ENCODE assay signal across 8 cellular contexts in the genomic region with DNA sequence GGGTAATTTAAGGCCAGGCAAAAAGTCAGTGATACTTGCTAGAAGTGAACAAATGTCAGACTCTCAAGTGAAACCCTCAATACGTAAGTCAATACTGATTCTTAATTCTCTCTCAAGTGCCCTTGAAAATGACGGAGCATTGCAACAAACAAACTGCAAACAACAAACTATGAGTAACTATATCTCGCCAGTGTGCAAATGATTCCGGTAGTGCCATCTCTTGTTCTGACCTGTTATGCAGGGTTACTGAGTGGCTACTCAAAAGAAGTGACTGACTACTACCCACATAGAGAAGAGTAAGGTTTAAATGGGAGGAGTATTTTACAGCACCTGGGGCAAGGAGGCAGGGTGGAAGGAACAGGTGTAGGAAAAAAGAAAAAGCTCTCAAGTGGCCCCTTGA. TPM values are rescaled to one million over a fixed set of nuclear protein-coding genes. Genes with fewer than 3 reads are reported as not detected.
DNase-seq lines count a peak whose midpoint lies in the region; ATAC-seq, FAIRE-seq and TF ChIP-seq lines count a peak whose summit lies in the region.

No MANE protein-coding gene starts in this region.

- H3K18ac ChIP-seq in IMR-90 (ENCODE audit: low read depth, low read length): no peak overlapping the region

- no peaks in the 10 kb centered on the region for H3K36me3 ChIP-seq in A673 (ENCODE audit: insufficient read depth, low read length, poor library complexity, severe bottlenecking)
- H3K36me3 ChIP-seq in IMR-90 (ENCODE audit: control insufficient read depth, insufficient read depth, low read length): no peaks in the 10 kb centered on the region
- H3K36me3 ChIP-seq in astrocyte (ENCODE audit: insufficient read depth, low read length): no peaks in the 10 kb centered on the region

- H3K27me3 Mint-ChIP-seq in astrocyte (ENCODE audit: low read depth, unreplicated experiment) (no peaks in the 10 kb centered on the region), memory B cell (no peaks in the 10 kb centered on the region)

- intact Hi-C loops in A673 (cut with micrococcal nuclease; ENCODE audit: unreplicated experiment): loop anchor here (2.0 kb wide), 1 partner anchor 57 kb away; a partner anchor contains a TSS
- intact Hi-C loops in IMR-90 (cut with micrococcal nuclease): loop anchor here (10.0 kb wide), 1 partner anchor 321 kb away; no protein-coding TSS in a partner anchor

- H3K36me3 Mint-ChIP-seq in astrocyte (ENCODE audit: low read depth, unreplicated experiment) (no peaks in the 10 kb centered on the region), memory B cell (no peaks in the 10 kb centered on the region)

- 0 out of 2 replicates have a peak, but pooled peaks cover 4% of the 10 kb centered on the region for H3K9me1 ChIP-seq in IMR-90 (ENCODE audit: insufficient read depth, low read length)

- H3K4me2 ChIP-seq in IMR-90 (ENCODE audit: low read depth, low read length) (peak overlapping the region; percentile 97), astrocyte (ENCODE audit: low read length) (peak overlapping the region; percentile 94)

- H4K5ac ChIP-seq in IMR-90 (ENCODE audit: low read depth, low read length): no peak overlapping the region

- WGBS in IMR-90 (ENCODE audit: extremely low coverage in 2 of 2, insufficient read length in 1 of 2), 2 experiments: no CpG with 5 or more reads among the region's 4 CpGs

- TF ChIP-seq POLR2A in IMR-90 (IDR thresholded peaks at IDR 0.05; ENCODE audit: low read depth, low read length): no peak; the same call in 1 of the 2 replicates

- H3K9ac ChIP-seq in IMR-90 (ENCODE audit: low read depth, low read length) (no peak overlapping the region), astrocyte (ENCODE audit: low read length) (peak overlapping the region; percentile 96)

- dilution Hi-C loops in IMR-90 (cut with HindIII; ENCODE audit: low sequenced_read_pairs, unreplicated experiment): no loop called here

- H2BK120ac ChIP-seq in IMR-90 (ENCODE audit: low read depth, low read length): no peak overlapping the region

- no peak overlapping the region for H2AK9ac ChIP-seq in IMR-90 (replicated peaks; ENCODE audit: low read depth, low read length, poor library complexity)

- H3K27me3 ChIP-seq in A673 (replicated peaks; ENCODE audit: insufficient read depth, low read depth, low read length, poor library complexity): no peaks in the 10 kb centered on the region
- no peaks in the 10 kb centered on the region for H3K27me3 ChIP-seq in IMR-90 (ENCODE audit: control insufficient read depth, insufficient read depth, low read length)
- H3K27me3 ChIP-seq in astrocyte (ENCODE audit: insufficient read depth, low read length): no peaks in the 10 kb centered on the region

- no peak for ATAC-seq in IMR-90 (ENCODE audit: low read depth)
- ATAC-seq in memory B cell (ENCODE audit: low read depth): no peak
- no peak for ATAC-seq in HG02840 (IDR thresholded peaks at IDR 0.05; ENCODE audit: low FRiP score, unreplicated experiment)
- no peak for ATAC-seq in HG03108 (IDR thresholded peaks at IDR 0.05; ENCODE audit: unreplicated experiment)

- no peaks in the 10 kb centered on the region for H3K9me3 Mint-ChIP-seq in astrocyte (ENCODE audit: unreplicated experiment)
- no peaks in the 10 kb centered on the region for H3K9me3 Mint-ChIP-seq in memory B cell

- H3K4me3 Mint-ChIP-seq in astrocyte (ENCODE audit: unreplicated experiment): peak overlapping the region; percentile 95
- peak overlapping the region; percentile 91 for H3K4me3 Mint-ChIP-seq in memory B cell

- H3K9me3 ChIP-seq in A673 (ENCODE audit: low read depth, low read length, poor library complexity, severe bottlenecking) (no peaks in the 10 kb centered on the region), IMR-90 (ENCODE audit: control insufficient read depth, insufficient read depth, low read length) (no peaks in the 10 kb centered on the region), astrocyte (ENCODE audit: insufficient read depth, low read depth, low read length) (no peaks in the 10 kb centered on the region)

- H4K8ac ChIP-seq in IMR-90 (ENCODE audit: low read depth in 2 of 2, low read length in 2 of 2): no peak overlapping the region

- H3K27ac Mint-ChIP-seq in astrocyte (ENCODE audit: unreplicated experiment) (peak overlapping the region; percentile 48), memory B cell (no peak overlapping the region)

- H3K14ac ChIP-seq in IMR-90 (replicated peaks; ENCODE audit: low read depth, low read length): no peak overlapping the region

- in situ Hi-C loops in IMR-90 (cut with MboI; ENCODE audit: low sequenced_read_pairs): loop anchor here (5.0 to 10.0 kb wide), 2 partner anchors 323 to 369 kb away; no protein-coding TSS in a partner anchor

- no peak overlapping the region for H2BK15ac ChIP-seq in IMR-90 (ENCODE audit: low read depth, low read length)

- H3K4me1 ChIP-seq in A673 (ENCODE audit: insufficient read depth, low read length, poor library complexity, severe bottlenecking) (peaks cover 31% of the 10 kb centered on the region), IMR-90 (ENCODE audit: control insufficient read depth, insufficient read depth, low read length) (peaks cover 5% of the 10 kb centered on the region), astrocyte (ENCODE audit: insufficient read depth, low read length) (peaks cover 30% of the 10 kb centered on the region)

- no peak overlapping the region for H2BK5ac ChIP-seq in IMR-90 (ENCODE audit: low read depth, low read length, poor library complexity, severe bottlenecking)

- H3K4me3 ChIP-seq in A673 (ENCODE audit: low read depth, low read length, poor library complexity, severe bottlenecking): peak overlapping the region; percentile 82
- no peak overlapping the region; the same call in 1 of the 2 replicates for H3K4me3 ChIP-seq in IMR-90 (ENCODE audit: insufficient read depth, low read depth, low read length)
- H3K4me3 ChIP-seq in astrocyte (ENCODE audit: insufficient read depth, low read depth, low read length): peak overlapping the region; percentile 82

- CTCF ChIA-PET in A673 (lab: Charles Lee): no interaction called here
- CTCF ChIA-PET in IMR-90 (lab: Yijun Ruan, JAX): no interaction called here

- H2AFZ ChIP-seq in IMR-90 (replicated peaks; ENCODE audit: low read length, poor library complexity): no peak overlapping the region
- no peak overlapping the region for H2AFZ ChIP-seq in astrocyte (ENCODE audit: low read depth, low read length)

- peaks cover 58% of the 10 kb centered on the region for H3K79me2 ChIP-seq in astrocyte (ENCODE audit: insufficient read depth, low read length)

- no peak overlapping the region for H2AK5ac ChIP-seq in IMR-90 (ENCODE audit: low read depth, low read length)

- BruUV-seq in A673 (replicated peaks; lab: Mats Ljungman, UMichigan): no TSS peak
- no TSS peak for BruUV-seq in IMR-90 (replicated peaks; lab: Mats Ljungman, UMichigan)

- H4K91ac ChIP-seq in IMR-90 (ENCODE audit: insufficient read depth, low read depth, low read length): no peak overlapping the region

- H3K27ac ChIP-seq in A673 (ENCODE audit: low read depth, low read length, poor library complexity, severe bottlenecking) (no peak overlapping the region), IMR-90 (ENCODE audit: insufficient read depth, low read length) (no peak overlapping the region), astrocyte (ENCODE audit: low read depth, low read length) (no peak overlapping the region)

- no peak for DNase-seq in A673 (ENCODE audit: low spot score)
- no peak for DNase-seq in IMR-90
- DNase-seq in astrocyte (ENCODE audit: low read depth): no peak
- no peak for DNase-seq in memory B cell (ENCODE audit: low spot score in 2 of 2)
- DNase-seq in central memory CD4-positive, alpha-beta T cell: no peak
- DNase-seq in GM10266 (ENCODE audit: extremely low spot score): no peak

- FAIRE-seq in astrocyte (lab: Jason Lieb, UNC): no peak

- H4K20me1 ChIP-seq in IMR-90 (ENCODE audit: insufficient read depth, low read length) (no peaks in the 10 kb centered on the region), astrocyte (ENCODE audit: insufficient read depth, low read length) (peaks cover 48% of the 10 kb centered on the region)

- no peak overlapping the region for H3K4ac ChIP-seq in IMR-90 (ENCODE audit: low read depth, low read length)

- peaks cover 37% of the 10 kb centered on the region for H3K4me1 Mint-ChIP-seq in astrocyte (ENCODE audit: low read depth, unreplicated experiment)
- H3K4me1 Mint-ChIP-seq in memory B cell: peaks cover 29% of the 10 kb centered on the region

- peaks cover 9 to 21% of the 10 kb centered on the region in 2 experiments; a peak in 3 of 4 replicates for H3K79me1 ChIP-seq in IMR-90 (ENCODE audit: low read depth in 1 of 2, low read length in 2 of 2)

- POLR2A ChIA-PET in A673 (lab: Charles Lee; ENCODE audit: low non-redundant PET) (no interaction called here), IMR-90 (lab: Charles Lee; ENCODE audit: unreplicated experiment) (no interaction called here)

- TF ChIP-seq CTCF in A673 (conservative IDR thresholded peaks at IDR 0.05; ENCODE audit: low read depth, low read length): no peak
- TF ChIP-seq CTCF in IMR-90 (conservative IDR thresholded peaks at IDR 0.05; ENCODE audit: low read depth, low read length): no peak
- TF ChIP-seq CTCF in astrocyte (IDR thresholded peaks at IDR 0.05; ENCODE audit: insufficient read depth, low read depth, low read length): no peak
- TF ChIP-seq CTCF in GM10266 (IDR thresholded peaks at IDR 0.05; ENCODE audit: control insufficient read depth, insufficient read depth, low read depth, missing control alignments): no peak

- TF ChIP-seq RAD21 in IMR-90 (IDR thresholded peaks at IDR 0.05; ENCODE audit: low read length): no peak

- H2BK20ac ChIP-seq in IMR-90 (ENCODE audit: low read depth, low read length): no peak overlapping the region

- H3K56ac ChIP-seq in IMR-90 (ENCODE audit: extremely low read depth, insufficient read depth, low read length): no peak overlapping the region

- H3K23ac ChIP-seq in IMR-90 (ENCODE audit: low read depth, low read length): no peak overlapping the region

TF ChIP-seq in IMR-90, 13 proteins besides CTCF, POLR2A, EP300 and RAD21 (continues in another document):
- TF ChIP-seq FOS (IDR thresholded peaks at IDR 0.05; ENCODE audit: low read depth, low read length) (no peak), NFE2L2 (IDR thresholded peaks at IDR 0.05; ENCODE audit: low read depth, low read length) (no peak), MAZ (IDR thresholded peaks at IDR 0.05; ENCODE audit: borderline replicate concordance, low read depth, low read length) (no peak), RCOR1 (IDR thresholded peaks at IDR 0.05; ENCODE audit: insufficient replicate concordance, low read length) (no peak)

RNA-seq across cellular contexts. Expression of a gene that starts 1.6 kb away (rescaled TPM):
- total RNA-seq in A673 (2021) (9.9 TPM in 2 replicates), IMR-90 (2012; rRNA removed) (5.2 and 6.9 TPM in 2 replicates), astrocyte (12.5 and 14.1 TPM in 2 replicates)
- polyA plus RNA-seq in IMR-90 (2012; rRNA removed): 3.2 and 3.6 TPM in 2 replicates
- polyA plus RNA-seq in IMR-90 (2012; cell fraction: cytosol; rRNA removed): 1.8 TPM in 2 replicates
- polyA plus RNA-seq in IMR-90 (2012; cell fraction: nucleus; rRNA removed; ENCODE audit: low replicate concordance): 3.1 and 11.2 TPM in 2 replicates

RNA-seq across cellular contexts. Expression of a gene that starts 56.8 kb away (rescaled TPM):
- total RNA-seq in A673 (2021): 5.7 and 6.7 TPM in 2 replicates
- 0.28 TPM in 1 of 2 replicates, not detected in the other for total RNA-seq in IMR-90 (2012; rRNA removed)
- 0.03 and 0.07 TPM in 2 replicates for polyA plus RNA-seq in IMR-90 (2012; rRNA removed)
- 0.05 TPM in 1 of 2 replicates, not detected in the other for polyA plus RNA-seq in IMR-90 (2012; cell fraction: cytosol; rRNA removed)
- polyA plus RNA-seq in IMR-90 (2012; cell fraction: nucleus; rRNA removed; ENCODE audit: low replicate concordance): not detected in 2 replicates
- 1.1 and 1.5 TPM in 2 replicates for total RNA-seq in astrocyte
